Comparison of ENCODE assay signal across 9 cellular contexts in the genomic region with DNA sequence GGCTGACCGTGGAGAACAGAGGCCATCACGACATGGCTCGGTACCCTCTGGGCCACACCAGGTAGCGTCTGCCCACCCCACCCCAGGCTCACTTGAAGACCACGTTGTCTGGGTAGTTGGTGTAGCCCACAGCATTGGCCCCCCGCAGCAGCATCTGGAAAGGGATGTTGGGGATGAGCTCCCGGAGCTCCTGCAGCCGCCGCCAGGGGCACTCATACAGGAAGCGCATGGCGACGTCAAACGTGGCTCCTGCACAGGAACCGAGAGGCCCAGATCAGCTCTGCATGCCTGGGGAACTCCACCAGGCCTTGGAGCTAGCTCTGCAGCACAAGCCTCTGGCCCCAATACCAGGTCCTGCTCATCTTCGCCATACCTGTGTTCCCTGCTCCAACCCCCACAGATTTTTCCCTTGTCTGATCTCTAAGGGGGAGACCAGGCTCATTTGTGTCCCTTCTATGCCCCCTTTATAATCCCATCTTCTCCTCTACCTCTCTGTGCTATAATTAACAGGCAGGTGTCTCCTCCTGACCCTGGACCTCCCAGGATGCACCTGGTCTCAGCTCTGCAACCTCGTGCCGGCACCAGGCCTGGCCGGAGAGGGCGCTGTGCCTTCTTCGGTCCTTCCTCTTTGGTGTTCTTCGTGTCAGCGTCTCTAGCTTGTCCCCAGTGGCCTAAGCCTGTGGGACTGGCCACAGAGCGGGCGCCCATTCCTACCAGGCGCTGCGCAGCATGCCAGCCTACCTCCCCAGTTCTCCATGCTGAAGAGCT. TPM values are rescaled to one million over a fixed set of nuclear protein-coding genes. Genes with fewer than 3 reads are reported as not detected.
DNase-seq lines count a peak whose midpoint lies in the region; ATAC-seq, FAIRE-seq and TF ChIP-seq lines count a peak whose summit lies in the region.
"Had no signal": no experiment of that assay in that cellular context is flagged by ENCODE, and none has a peak within 500 bp of the region (broad histone marks: within the 10 kb centered on the region; RNA-seq: fewer than 3 reads in every experiment).

No MANE protein-coding gene starts in this region.

- peaks cover 0 to 17% (median 7%) of the 10 kb centered on the region in 4 donors for H3K4me1 Mint-ChIP-seq in CD4-positive, CD25-positive, alpha-beta regulatory T cell

- H3K27ac ChIP-seq in CD4-positive, CD25-positive, alpha-beta regulatory T cell (ENCODE audit: insufficient read depth, low read length, poor library complexity, severe bottlenecking) = no peak overlapping the region
- no peak overlapping the region for H3K27ac ChIP-seq in WERI-Rb-1
- H3K27ac ChIP-seq: heart left ventricle had no signal

- no peak for ATAC-seq in CD4-positive, CD25-positive, alpha-beta regulatory T cell (ENCODE audit: low read depth in 2 of 2)
- ATAC-seq in GM19397 (IDR thresholded peaks at IDR 0.05; ENCODE audit: unreplicated experiment) (no peak), left lobe of liver (no peak)
- ATAC-seq: heart left ventricle had no signal

- H3K27me3 ChIP-seq in CD4-positive, CD25-positive, alpha-beta regulatory T cell (ENCODE audit: control insufficient read depth, insufficient read depth, low read length) = no peaks in the 10 kb centered on the region
- H3K27me3 ChIP-seq in WERI-Rb-1 (ENCODE audit: insufficient read depth, low read depth, severe bottlenecking) = no peaks in the 10 kb centered on the region
- H3K27me3 ChIP-seq: heart left ventricle had no signal

- H3K36me3 Mint-ChIP-seq in CD4-positive, CD25-positive, alpha-beta regulatory T cell = no peaks in the 10 kb centered on the region

- peak overlapping the region in 1 of 3 donors; percentile 71 for H3K27ac Mint-ChIP-seq in CD4-positive, CD25-positive, alpha-beta regulatory T cell

- no peak overlapping the region for H3K4me3 ChIP-seq in CD4-positive, CD25-positive, alpha-beta regulatory T cell (ENCODE audit: low read depth, low read length)
- no peak overlapping the region for H3K4me3 ChIP-seq in WERI-Rb-1 (ENCODE audit: low read depth, low read length)
- H3K4me3 ChIP-seq: heart left ventricle had no signal

- TF ChIP-seq CTCF in WERI-Rb-1 (IDR thresholded peaks at IDR 0.05; ENCODE audit: low read depth, low read length) = peak; percentile 73

- no peak for TF ChIP-seq POLR2A in GM12891 (IDR thresholded peaks at IDR 0.05; ENCODE audit: low read depth, low read length)

- no peaks in the 10 kb centered on the region for H3K9me3 ChIP-seq in CD4-positive, CD25-positive, alpha-beta regulatory T cell (ENCODE audit: control insufficient read depth in 2 of 2, low read length in 2 of 2)
- H3K9me3 ChIP-seq in WERI-Rb-1 (ENCODE audit: severe bottlenecking) = no peaks in the 10 kb centered on the region
- H3K9me3 ChIP-seq: heart left ventricle had no signal

- H3K9me3 Mint-ChIP-seq in CD4-positive, CD25-positive, alpha-beta regulatory T cell = no peaks in the 10 kb centered on the region

- DNase-seq in CD4-positive, CD25-positive, alpha-beta regulatory T cell = peak in 1 of 3 donors; percentile 64
- peak; percentile 74 for DNase-seq in GM12891 (ENCODE audit: insufficient read length, low spot score)
- DNase-seq in WERI-Rb-1 = peak; percentile 56
- peak; percentile 67 for DNase-seq in islet precursor cell
- no peak for DNase-seq in activated T-cell treated with anti-CD3 and anti-CD28 coated beads, Interleukin-2, amount 50 U/mL, for 1 hour
- no peak for DNase-seq in left lobe of liver (ENCODE audit: low spot score)
- DNase-seq: NCI-H146 had no signal

- H3K36me3 ChIP-seq in CD4-positive, CD25-positive, alpha-beta regulatory T cell (ENCODE audit: control insufficient read depth, insufficient read depth, low read length) = peaks cover 6% of the 10 kb centered on the region
- peaks cover 12% of the 10 kb centered on the region for H3K36me3 ChIP-seq in WERI-Rb-1

- peak; percentile 81 for FAIRE-seq in GM12891 (lab: Jason Lieb, UNC)

- peaks cover 12% of the 10 kb centered on the region for H3K4me1 ChIP-seq in CD4-positive, CD25-positive, alpha-beta regulatory T cell (ENCODE audit: control insufficient read depth, insufficient read depth, low read length, poor library complexity, severe bottlenecking)

- no peaks in the 10 kb centered on the region for H3K27me3 Mint-ChIP-seq in CD4-positive, CD25-positive, alpha-beta regulatory T cell

- peak overlapping the region in 3 of 4 donors; percentile 32 to 80 (median 63) for H3K4me3 Mint-ChIP-seq in CD4-positive, CD25-positive, alpha-beta regulatory T cell

TF ChIP-seq in GM12891, 5 proteins besides CTCF, POLR2A, EP300 and RAD21:
- TF ChIP-seq SPI1 (IDR thresholded peaks at IDR 0.05; ENCODE audit: low read depth, low read length) = peak; percentile 25; the same call in 1 of the 2 replicates
- no peak for TF ChIP-seq TAF1 (IDR thresholded peaks at IDR 0.05; ENCODE audit: low read depth, low read length)
- no peak for TF ChIP-seq POLR2AphosphoS5 (IDR thresholded peaks at IDR 0.05; ENCODE audit: low read depth, low read length)

RNA-seq across cellular contexts. Expression of gene LRFN4, which starts 5.0 kb away (rescaled TPM):
- 8.0 TPM for total RNA-seq in CD4-positive, CD25-positive, alpha-beta regulatory T cell
- polyA plus RNA-seq in CD4-positive, CD25-positive, alpha-beta regulatory T cell = 1 to 10 TPM in 3 of 4 donors, under 1 TPM in 1; 0.87 to 1.8 (median 1.3) TPM
- polyA plus RNA-seq in GM12891 (2012; ENCODE audit: low read depth, missing spikeins) = 4.7 TPM
- total RNA-seq in left lobe of liver = 1.1 TPM

RNA-seq across cellular contexts. Expression of gene RCE1, which starts 8.6 kb away (rescaled TPM):
- total RNA-seq in CD4-positive, CD25-positive, alpha-beta regulatory T cell = 45.6 TPM
- polyA plus RNA-seq in CD4-positive, CD25-positive, alpha-beta regulatory T cell = 10 to 100 TPM; 20.6 to 26.0 (median 21.6) TPM
- polyA plus RNA-seq in GM12891 (2012; ENCODE audit: low read depth, missing spikeins) = 14.1 TPM
- total RNA-seq in left lobe of liver = 3.2 TPM

Comparison
In these comparisons a context has a peak if more than half of its experiments do, and no peak if none do; other contexts are left out.
1. DNase-seq: peak in GM12891 (single experiment), WERI-Rb-1 (single experiment) and islet precursor cell (single experiment); none in activated T-cell treated with anti-CD3 and anti-CD28 coated beads, Interleukin-2, amount 50 U/mL, for 1 hour (single experiment) and left lobe of liver (single experiment).
2. RNA of gene RCE1, which starts 8.6 kb away (total RNA-seq): 45.6 TPM in CD4-positive, CD25-positive, alpha-beta regulatory T cell (single experiment); 3.2 TPM in left lobe of liver (single experiment); every median in the first group is over 10 times any median in the second.